2 cellular contexts compared by ENCODE assay signal in the genomic region with DNA sequence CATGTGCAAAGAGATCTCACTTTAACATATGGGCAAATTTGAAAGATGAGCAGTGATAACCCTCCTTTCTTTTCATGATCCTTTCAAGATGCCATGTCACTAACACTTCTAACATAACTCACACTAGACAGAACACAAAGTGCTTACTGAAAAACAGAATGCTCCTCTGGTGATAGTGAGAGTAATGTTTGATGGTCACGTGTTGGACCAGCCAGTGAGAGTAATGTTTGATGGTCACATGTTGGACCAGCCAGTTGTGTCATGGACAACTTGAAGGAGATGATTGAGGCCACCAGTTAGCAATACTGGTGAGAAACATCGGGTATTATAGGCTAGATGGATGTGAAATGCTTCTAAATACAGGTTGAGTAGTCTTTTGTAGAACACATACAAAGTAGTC.
A peak's percentile ranks its signal among the peaks of the same experiment; 100 is the strongest.
TF ChIP-seq lines count a peak whose summit lies in the region.

No MANE protein-coding gene starts in this region.

TF ChIP-seq in HepG2, 621 proteins besides CTCF, POLR2A, EP300 and RAD21:
- TF ChIP-seq, protein P1, sequence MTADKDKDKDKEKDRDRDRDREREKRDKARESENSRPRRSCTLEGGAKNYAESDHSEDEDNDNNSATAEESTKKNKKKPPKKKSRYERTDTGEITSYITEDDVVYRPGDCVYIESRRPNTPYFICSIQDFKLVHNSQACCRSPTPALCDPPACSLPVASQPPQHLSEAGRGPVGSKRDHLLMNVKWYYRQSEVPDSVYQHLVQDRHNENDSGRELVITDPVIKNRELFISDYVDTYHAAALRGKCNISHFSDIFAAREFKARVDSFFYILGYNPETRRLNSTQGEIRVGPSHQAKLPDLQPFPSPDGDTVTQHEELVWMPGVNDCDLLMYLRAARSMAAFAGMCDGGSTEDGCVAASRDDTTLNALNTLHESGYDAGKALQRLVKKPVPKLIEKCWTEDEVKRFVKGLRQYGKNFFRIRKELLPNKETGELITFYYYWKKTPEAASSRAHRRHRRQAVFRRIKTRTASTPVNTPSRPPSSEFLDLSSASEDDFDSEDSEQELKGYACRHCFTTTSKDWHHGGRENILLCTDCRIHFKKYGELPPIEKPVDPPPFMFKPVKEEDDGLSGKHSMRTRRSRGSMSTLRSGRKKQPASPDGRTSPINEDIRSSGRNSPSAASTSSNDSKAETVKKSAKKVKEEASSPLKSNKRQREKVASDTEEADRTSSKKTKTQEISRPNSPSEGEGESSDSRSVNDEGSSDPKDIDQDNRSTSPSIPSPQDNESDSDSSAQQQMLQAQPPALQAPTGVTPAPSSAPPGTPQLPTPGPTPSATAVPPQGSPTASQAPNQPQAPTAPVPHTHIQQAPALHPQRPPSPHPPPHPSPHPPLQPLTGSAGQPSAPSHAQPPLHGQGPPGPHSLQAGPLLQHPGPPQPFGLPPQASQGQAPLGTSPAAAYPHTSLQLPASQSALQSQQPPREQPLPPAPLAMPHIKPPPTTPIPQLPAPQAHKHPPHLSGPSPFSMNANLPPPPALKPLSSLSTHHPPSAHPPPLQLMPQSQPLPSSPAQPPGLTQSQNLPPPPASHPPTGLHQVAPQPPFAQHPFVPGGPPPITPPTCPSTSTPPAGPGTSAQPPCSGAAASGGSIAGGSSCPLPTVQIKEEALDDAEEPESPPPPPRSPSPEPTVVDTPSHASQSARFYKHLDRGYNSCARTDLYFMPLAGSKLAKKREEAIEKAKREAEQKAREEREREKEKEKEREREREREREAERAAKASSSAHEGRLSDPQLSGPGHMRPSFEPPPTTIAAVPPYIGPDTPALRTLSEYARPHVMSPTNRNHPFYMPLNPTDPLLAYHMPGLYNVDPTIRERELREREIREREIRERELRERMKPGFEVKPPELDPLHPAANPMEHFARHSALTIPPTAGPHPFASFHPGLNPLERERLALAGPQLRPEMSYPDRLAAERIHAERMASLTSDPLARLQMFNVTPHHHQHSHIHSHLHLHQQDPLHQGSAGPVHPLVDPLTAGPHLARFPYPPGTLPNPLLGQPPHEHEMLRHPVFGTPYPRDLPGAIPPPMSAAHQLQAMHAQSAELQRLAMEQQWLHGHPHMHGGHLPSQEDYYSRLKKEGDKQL (CRISPR knock-in tag; IDR thresholded peaks at IDR 0.05; ENCODE audit: low read depth), result no peak
- TF ChIP-seq ZNF891 (CRISPR knock-in tag; IDR thresholded peaks at IDR 0.05), result no peak
- TF ChIP-seq, protein P2, sequence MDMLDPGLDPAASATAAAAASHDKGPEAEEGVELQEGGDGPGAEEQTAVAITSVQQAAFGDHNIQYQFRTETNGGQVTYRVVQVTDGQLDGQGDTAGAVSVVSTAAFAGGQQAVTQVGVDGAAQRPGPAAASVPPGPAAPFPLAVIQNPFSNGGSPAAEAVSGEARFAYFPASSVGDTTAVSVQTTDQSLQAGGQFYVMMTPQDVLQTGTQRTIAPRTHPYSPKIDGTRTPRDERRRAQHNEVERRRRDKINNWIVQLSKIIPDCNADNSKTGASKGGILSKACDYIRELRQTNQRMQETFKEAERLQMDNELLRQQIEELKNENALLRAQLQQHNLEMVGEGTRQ (IDR thresholded peaks at IDR 0.05; ENCODE audit: low read depth, low read length), result peak; percentile 20; the same call in 1 of the 2 replicates
- TF ChIP-seq, protein P2 (CRISPR knock-in tag; IDR thresholded peaks at IDR 0.05; ENCODE audit: borderline replicate concordance), result no peak
- TF ChIP-seq, protein P3, sequence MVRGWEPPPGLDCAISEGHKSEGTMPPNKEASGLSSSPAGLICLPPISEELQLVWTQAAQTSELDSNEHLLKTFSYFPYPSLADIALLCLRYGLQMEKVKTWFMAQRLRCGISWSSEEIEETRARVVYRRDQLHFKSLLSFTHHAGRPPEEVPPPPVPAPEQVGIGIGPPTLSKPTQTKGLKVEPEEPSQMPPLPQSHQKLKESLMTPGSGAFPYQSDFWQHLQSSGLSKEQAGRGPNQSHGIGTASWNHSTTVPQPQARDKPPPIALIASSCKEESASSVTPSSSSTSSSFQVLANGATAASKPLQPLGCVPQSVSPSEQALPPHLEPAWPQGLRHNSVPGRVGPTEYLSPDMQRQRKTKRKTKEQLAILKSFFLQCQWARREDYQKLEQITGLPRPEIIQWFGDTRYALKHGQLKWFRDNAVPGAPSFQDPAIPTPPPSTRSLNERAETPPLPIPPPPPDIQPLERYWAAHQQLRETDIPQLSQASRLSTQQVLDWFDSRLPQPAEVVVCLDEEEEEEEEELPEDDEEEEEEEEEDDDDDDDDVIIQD (CRISPR knock-in tag; IDR thresholded peaks at IDR 0.05; ENCODE audit: low read depth), result no peak
- TF ChIP-seq, protein P4, sequence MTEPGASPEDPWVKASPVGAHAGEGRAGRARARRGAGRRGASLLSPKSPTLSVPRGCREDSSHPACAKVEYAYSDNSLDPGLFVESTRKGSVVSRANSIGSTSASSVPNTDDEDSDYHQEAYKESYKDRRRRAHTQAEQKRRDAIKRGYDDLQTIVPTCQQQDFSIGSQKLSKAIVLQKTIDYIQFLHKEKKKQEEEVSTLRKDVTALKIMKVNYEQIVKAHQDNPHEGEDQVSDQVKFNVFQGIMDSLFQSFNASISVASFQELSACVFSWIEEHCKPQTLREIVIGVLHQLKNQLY (CRISPR knock-in tag; IDR thresholded peaks at IDR 0.05), result no peak

TF ChIP-seq in GM12878, 131 proteins besides CTCF, POLR2A, EP300 and RAD21:
- TF ChIP-seq, protein P5, sequence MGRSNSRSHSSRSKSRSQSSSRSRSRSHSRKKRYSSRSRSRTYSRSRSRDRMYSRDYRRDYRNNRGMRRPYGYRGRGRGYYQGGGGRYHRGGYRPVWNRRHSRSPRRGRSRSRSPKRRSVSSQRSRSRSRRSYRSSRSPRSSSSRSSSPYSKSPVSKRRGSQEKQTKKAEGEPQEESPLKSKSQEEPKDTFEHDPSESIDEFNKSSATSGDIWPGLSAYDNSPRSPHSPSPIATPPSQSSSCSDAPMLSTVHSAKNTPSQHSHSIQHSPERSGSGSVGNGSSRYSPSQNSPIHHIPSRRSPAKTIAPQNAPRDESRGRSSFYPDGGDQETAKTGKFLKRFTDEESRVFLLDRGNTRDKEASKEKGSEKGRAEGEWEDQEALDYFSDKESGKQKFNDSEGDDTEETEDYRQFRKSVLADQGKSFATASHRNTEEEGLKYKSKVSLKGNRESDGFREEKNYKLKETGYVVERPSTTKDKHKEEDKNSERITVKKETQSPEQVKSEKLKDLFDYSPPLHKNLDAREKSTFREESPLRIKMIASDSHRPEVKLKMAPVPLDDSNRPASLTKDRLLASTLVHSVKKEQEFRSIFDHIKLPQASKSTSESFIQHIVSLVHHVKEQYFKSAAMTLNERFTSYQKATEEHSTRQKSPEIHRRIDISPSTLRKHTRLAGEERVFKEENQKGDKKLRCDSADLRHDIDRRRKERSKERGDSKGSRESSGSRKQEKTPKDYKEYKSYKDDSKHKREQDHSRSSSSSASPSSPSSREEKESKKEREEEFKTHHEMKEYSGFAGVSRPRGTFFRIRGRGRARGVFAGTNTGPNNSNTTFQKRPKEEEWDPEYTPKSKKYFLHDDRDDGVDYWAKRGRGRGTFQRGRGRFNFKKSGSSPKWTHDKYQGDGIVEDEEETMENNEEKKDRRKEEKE (IDR thresholded peaks at IDR 0.05), result no peak
- TF ChIP-seq RAD51 (IDR thresholded peaks at IDR 0.05), result peak; percentile 21; the same call in 1 of the 2 replicates
TF ChIP-seq in GM12878: peak in this region for 1.
